ENCODE assay signal across 19 cellular contexts in the genomic region with DNA sequence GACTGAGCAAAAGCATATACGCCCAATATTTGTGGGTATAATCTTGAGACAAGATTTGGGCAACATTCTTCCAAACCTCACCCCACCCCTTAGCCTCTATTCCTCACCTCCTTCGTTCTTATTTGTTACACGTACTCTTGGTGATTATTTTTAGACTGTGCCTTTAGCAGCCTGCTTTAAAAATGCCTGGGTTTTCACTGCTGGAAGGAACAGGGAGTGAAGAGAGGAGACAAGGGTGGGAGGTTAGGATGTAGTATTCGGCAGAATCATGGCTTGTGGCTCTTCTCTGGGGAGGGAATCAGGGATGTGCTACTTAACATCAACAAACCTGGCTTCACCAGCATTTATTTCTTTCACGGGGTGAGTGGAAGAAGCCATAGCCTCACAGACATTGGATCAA.
"Had no signal": no experiment of that assay in that cellular context is flagged by ENCODE, and none has a peak within 500 bp of the region (broad histone marks: within the 10 kb centered on the region; RNA-seq: fewer than 3 reads in every experiment).

No MANE protein-coding gene starts in this region.

- H3K4me3 Mint-ChIP-seq: activated CD4-positive, alpha-beta memory T cell treated with anti-CD3 and anti-CD28 coated beads for 36 hours; activated CD8-positive, alpha-beta memory T cell treated with anti-CD3 and anti-CD28 coated beads, Interleukin-2, amount 10 ng/mL, durations not matched to agents 7 days and 5 days; endodermal cell; neural progenitor cell; T-cell had no signal

- H3K9ac ChIP-seq: neural progenitor cell had no signal

- H3K4me3 ChIP-seq: lung, neural progenitor cell, ovary had no signal

- H3K9me3 ChIP-seq: ovary had no signal

- H3K4me1 Mint-ChIP-seq: endodermal cell had no signal

- ATAC-seq: activated CD8-positive, alpha-beta memory T cell treated with anti-CD3 and anti-CD28 coated beads, Interleukin-2, amount 10 ng/mL, durations not matched to agents 7 days and 5 days; left colon; sciatic nerve; T-cell had no signal

- H3K27me3 Mint-ChIP-seq: activated CD4-positive, alpha-beta memory T cell treated with anti-CD3 and anti-CD28 coated beads for 36 hours; activated CD8-positive, alpha-beta memory T cell treated with anti-CD3 and anti-CD28 coated beads, Interleukin-2, amount 10 ng/mL, durations not matched to agents 7 days and 5 days; T-cell had no signal

- H3K4me2 ChIP-seq: neural progenitor cell had no signal

- H3K4me1 ChIP-seq: neural progenitor cell had no signal

- H3K36me3 ChIP-seq: ovary had no signal

- DNase-seq: activated CD4-positive, alpha-beta memory T cell treated with anti-CD3 and anti-CD28 coated beads for 36 hours; activated CD4-positive, alpha-beta T cell treated with anti-CD3 and anti-CD28 coated beads for 1 hour; activated CD8-positive, alpha-beta memory T cell treated with anti-CD3 and anti-CD28 coated beads, Interleukin-2, amount 10 ng/mL, durations not matched to agents 7 days and 5 days; activated gamma-delta T cell treated with Interleukin-2 at 50 U/mL for 16 hours; activated T-cell treated with anti-CD3 and anti-CD28 coated beads, Interleukin-2, amount 50 U/mL, for 48 hours; endodermal cell; erythroblast; left colon; midbrain; ovary; T-cell had no signal

- H3K27ac Mint-ChIP-seq: activated CD4-positive, alpha-beta memory T cell treated with anti-CD3 and anti-CD28 coated beads for 36 hours; activated CD8-positive, alpha-beta memory T cell treated with anti-CD3 and anti-CD28 coated beads, Interleukin-2, amount 10 ng/mL, durations not matched to agents 7 days and 5 days; endodermal cell; neural progenitor cell had no signal

- H3K27ac ChIP-seq: neural progenitor cell, ovary, VCaP had no signal

- FAIRE-seq: astrocyte, bronchial epithelial cell, islet of Langerhans, urothelium cell line had no signal

- H3K27me3 ChIP-seq: neural progenitor cell, ovary had no signal

- H3K9me3 Mint-ChIP-seq: activated CD4-positive, alpha-beta memory T cell treated with anti-CD3 and anti-CD28 coated beads for 36 hours; endodermal cell; neural progenitor cell; T-cell had no signal

- H2AFZ ChIP-seq: neural progenitor cell had no signal
